Comparison of ENCODE assay signal across 17 cellular contexts in the genomic region with DNA sequence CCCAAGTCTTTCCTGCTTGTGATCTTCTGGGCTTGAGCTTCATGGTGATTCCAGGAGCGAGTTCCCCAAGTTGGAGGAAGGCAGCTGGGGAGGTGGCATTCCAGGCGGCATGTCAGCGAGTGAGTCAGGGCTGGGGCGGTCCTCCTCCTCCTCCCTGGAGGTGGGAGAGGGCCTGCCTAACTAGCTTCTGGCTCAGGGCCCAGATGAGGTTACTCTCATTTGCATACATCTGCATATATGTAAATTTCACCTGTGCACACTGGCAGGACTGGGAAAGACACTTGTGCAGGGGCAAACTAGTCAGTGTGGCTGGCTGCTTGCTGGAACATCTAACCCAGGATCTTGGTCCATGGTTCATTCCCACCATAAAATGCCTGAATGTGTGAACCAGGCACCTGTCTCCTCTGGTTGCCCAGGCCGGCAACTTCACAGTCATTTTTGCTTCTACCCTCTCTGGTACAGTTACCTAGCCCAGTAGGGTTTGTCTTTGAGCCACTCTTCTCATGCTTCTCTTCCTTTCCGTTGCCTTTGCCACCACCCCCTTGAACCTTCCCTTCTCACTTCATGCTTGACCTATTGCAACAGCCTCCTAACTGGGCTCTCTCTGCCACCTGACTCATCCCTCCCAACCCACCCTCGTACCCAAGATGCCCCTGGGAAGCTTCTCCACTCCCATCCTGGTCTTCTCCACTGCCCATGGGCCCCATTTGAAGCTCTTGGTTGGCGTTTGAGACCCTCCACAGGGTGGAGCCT. TPM values are rescaled to one million over a fixed set of nuclear protein-coding genes. Genes with fewer than 3 reads are reported as not detected.
DNase-seq lines count a peak whose midpoint lies in the region; ATAC-seq and TF ChIP-seq lines count a peak whose summit lies in the region.
"Had no signal": no experiment of that assay in that cellular context is flagged by ENCODE, and none has a peak within 500 bp of the region (broad histone marks: within the 10 kb centered on the region; RNA-seq: fewer than 3 reads in every experiment).

No MANE protein-coding gene starts in this region.

- no peak overlapping the region for H3K27ac ChIP-seq in adrenal gland
- H3K27ac ChIP-seq: BLaER1, coronary artery, esophagus squamous epithelium, lower lobe of right lung had no signal

- TF ChIP-seq CTCF in adrenal gland (IDR thresholded peaks at IDR 0.05): no peak

- intact Hi-C loops in adrenal gland (cut with DNase I): loop anchor here in 1 of 2 donors (5.0 kb wide), 1 partner anchor 33 kb away; no protein-coding TSS in a partner anchor

- H3K9me3 ChIP-seq in adrenal gland (replicated peaks in 1 of 3): no peaks in the 10 kb centered on the region
- H3K9me3 ChIP-seq: esophagus squamous epithelium, lower lobe of right lung had no signal

- 78 to 86% (median 78%) methylated on average over 8 of the region's 8 CpGs for WGBS in adrenal gland, 4 donors

- no peak for TF ChIP-seq POLR2A in adrenal gland (IDR thresholded peaks at IDR 0.05)

- DNase-seq in EH (ENCODE audit: low read depth) (peak; percentile 59), HT1080 (ENCODE audit: low read depth) (peak; percentile 44), RPMI7951 (ENCODE audit: low read depth) (peak; percentile 35), islet precursor cell (peak; percentile 86), hepatic stellate cell (ENCODE audit: low spot score) (no peak), NCI-H1092 treated with DMSO at 0.1 percent for 48 hours (lab: John Stamatoyannopoulos, UW) (no peak), adrenal gland (no peak)
- DNase-seq: activated CD4-positive, alpha-beta T cell treated with anti-CD3 and anti-CD28 coated beads for 1 hour; esophagus squamous epithelium; GDM1; lower lobe of right lung; NCI-H2107; NK-92 treated with Interleukin-12 subunit alpha and Interleukin-12 subunit beta, amount 100 ng/mL, for 24 hours; stimulated activated naive CD8-positive, alpha-beta T cell treated with anti-CD3 and anti-CD28 coated beads, Interleukin-15, amount 100 ng/mL, for 72 hours had no signal

- no peak overlapping the region for H3K4me3 ChIP-seq in adrenal gland
- H3K4me3 ChIP-seq: BLaER1, coronary artery, esophagus squamous epithelium, lower lobe of right lung had no signal

- H3K36me3 ChIP-seq in adrenal gland (replicated peaks in 1 of 2): no peaks in the 10 kb centered on the region
- H3K36me3 ChIP-seq: BLaER1, esophagus squamous epithelium, lower lobe of right lung had no signal

- ATAC-seq in GM21825 (IDR thresholded peaks at IDR 0.05; ENCODE audit: unreplicated experiment): no peak
- ATAC-seq: lower lobe of right lung; stimulated activated naive CD8-positive, alpha-beta T cell treated with anti-CD3 and anti-CD28 coated beads, Interleukin-15, amount 100 ng/mL, for 72 hours had no signal

- peaks cover 29% of the 10 kb centered on the region for H3K27me3 ChIP-seq in adrenal gland

- H3K4me1 ChIP-seq in adrenal gland (replicated peaks in 1 of 2): peaks cover 0 to 2% of the 10 kb centered on the region in 2 donors

RNA-seq across cellular contexts. Expression of a gene that starts 9.6 kb away (rescaled TPM):
- 0.10 and 0.31 TPM in 2 replicates for total RNA-seq in HT1080 (2014; rRNA removed; shearing (Covaris generic))
- polyA plus RNA-seq in HT1080 (2015; cell fraction: cytosol; rRNA removed): 0.10 and 0.67 TPM in 2 replicates
- 0.32 and 1.7 TPM in 2 replicates for polyA plus RNA-seq in HT1080 (2015; cell fraction: nucleus; rRNA removed)
- total RNA-seq in RPMI7951 (2014; rRNA removed; shearing (Covaris generic)): not detected in 2 replicates
- under 1 TPM in 5 of 8 donors, not detected in 3; 0.18 to 0.96 (median 0.27) TPM for total RNA-seq in adrenal gland
- under 1 TPM; 0.10 to 0.48 (median 0.11) TPM for polyA plus RNA-seq in adrenal gland

RNA-seq across cellular contexts. Expression of a gene that starts 35.7 kb away (rescaled TPM):
- 0.13 TPM in 1 of 2 replicates, not detected in the other for total RNA-seq in HT1080 (2014; rRNA removed; shearing (Covaris generic))
- 0.31 TPM in 2 replicates for polyA plus RNA-seq in HT1080 (2015; cell fraction: cytosol; rRNA removed)
- 0.24 and 0.25 TPM in 2 replicates for polyA plus RNA-seq in HT1080 (2015; cell fraction: nucleus; rRNA removed)
- total RNA-seq in RPMI7951 (2014; rRNA removed; shearing (Covaris generic)): not detected in 2 replicates
- under 1 TPM in 5 of 8 donors, not detected in 3; 0.36 to 0.83 (median 0.49) TPM for total RNA-seq in adrenal gland
- polyA plus RNA-seq in adrenal gland: under 1 TPM; 0.07 to 0.24 (median 0.13) TPM

Comparison
In these comparisons a context has a peak if more than half of its experiments do, and no peak if none do; other contexts are left out.
1. DNase-seq: peak in EH (single experiment), HT1080 (single experiment), RPMI7951 (single experiment) and islet precursor cell (single experiment); none in hepatic stellate cell (single experiment), NCI-H1092 treated with DMSO at 0.1 percent for 48 hours (single experiment) and adrenal gland (0 of 7).